8 cellular contexts compared by ENCODE assay signal in genomic region chr22:45435544-45436139, GRCh38. TPM values are rescaled to one million over a fixed set of nuclear protein-coding genes. Genes with fewer than 3 reads are reported as not detected.
DNase-seq lines count a peak whose midpoint lies in the region; ATAC-seq lines count a peak whose summit lies in the region.

No MANE protein-coding gene starts in this region.

- no peaks in the 10 kb centered on the region for H3K9me2 ChIP-seq in GM23248 (ENCODE audit: insufficient read depth)

- H3K4me3 ChIP-seq in GM23248 = no peak overlapping the region

- in situ Hi-C loops in GM23248 (cut with MboI) = no loop called here

- H3K36me3 ChIP-seq in GM23248 (ENCODE audit: low read depth) = no peaks in the 10 kb centered on the region

- ATAC-seq in left lobe of liver = peak; percentile 100
- ATAC-seq in HG02759 (IDR thresholded peaks at IDR 0.05; ENCODE audit: unreplicated experiment) = no peak

- H2AFZ ChIP-seq in GM23248 = peak overlapping the region; percentile 83

- no peaks in the 10 kb centered on the region for H3K27me3 ChIP-seq in GM23248 (replicated peaks; ENCODE audit: insufficient read depth)

- WGBS in GM23248 (ENCODE audit: low coverage in 1 of 2, low lambda C conversion rate in 2 of 2, missing lambda C conversion rate in 2 of 2), 2 experiments = 5 to 6% methylated on average over 20 of the region's 20 CpGs

- H3K4me1 ChIP-seq in GM23248 (ENCODE audit: insufficient read depth) = peaks cover 7% of the 10 kb centered on the region; the same call in 1 of the 2 replicates

- no peaks in the 10 kb centered on the region for H3K79me2 ChIP-seq in GM23248 (ENCODE audit: insufficient read depth)

- H3K9ac ChIP-seq in GM23248 = peak overlapping the region; percentile 51

- no peak overlapping the region for H3K27ac ChIP-seq in GM23248

- DNase-seq in AG08395 (ENCODE audit: low spot score) (peak; percentile 86), GM23248 (peak; percentile 92), NCI-H510A (lab: John Stamatoyannopoulos, UW) (peak; percentile 20), dedifferentiated amniotic fluid mesenchymal stem cell (ENCODE audit: extremely low spot score) (peak; percentile 92), left lobe of liver (ENCODE audit: low spot score) (peak; percentile 88)
- DNase-seq in activated CD4-positive, alpha-beta T cell treated with anti-CD3 and anti-CD28 coated beads for 48 hours = peak; percentile 86
- DNase-seq in stimulated activated CD4-positive, alpha-beta T cell treated with anti-CD3 and anti-CD28 coated beads, Interleukin-1b, Interleukin-23, amount 100 ng/mL, for 24 hours (ENCODE audit: low read depth in 4 of 4, low spot score in 1 of 4) = peak; percentile 54 to 70 (median 68)

- no peaks in the 10 kb centered on the region for H3K9me3 ChIP-seq in GM23248 (ENCODE audit: low read depth)

- H4K20me1 ChIP-seq in GM23248 (ENCODE audit: insufficient read depth) = no peaks in the 10 kb centered on the region

- H3F3A ChIP-seq in GM23248 (ENCODE audit: insufficient read depth) = no peaks in the 10 kb centered on the region

- peak overlapping the region; percentile 35 for H3K4me2 ChIP-seq in GM23248 (ENCODE audit: unreplicated experiment)

RNA-seq across cellular contexts. Expression of gene RIBC2, which starts 22.1 kb away (rescaled TPM):
- 0.25 and 0.32 TPM in 2 replicates for total RNA-seq in GM23248 (2014; rRNA removed; shearing (Covaris generic))
- polyA plus RNA-seq in GM23248 (2016; fragmentation: Nextera tagmentation; extraction: Ambion mirVana) = 1.3 and 1.9 TPM in 2 replicates
- not detected for total RNA-seq in left lobe of liver

RNA-seq across cellular contexts. Expression of gene SMC1B, which starts 22.2 kb away (rescaled TPM):
- 0.13 TPM in 1 of 2 replicates, not detected in the other for total RNA-seq in GM23248 (2014; rRNA removed; shearing (Covaris generic))
- polyA plus RNA-seq in GM23248 (2016; fragmentation: Nextera tagmentation; extraction: Ambion mirVana) = 0.08 TPM in 1 of 2 replicates, not detected in the other
- total RNA-seq in left lobe of liver = not detected

Comparison
In these comparisons a context has a peak if more than half of its experiments do, and no peak if none do; other contexts are left out.
1. DNase-seq: peak in every context shown above with its lines; median percentile 92 in GM23248; 92 in dedifferentiated amniotic fluid mesenchymal stem cell; 88 in left lobe of liver; 86 in AG08395; 86 in activated CD4-positive, alpha-beta T cell treated with anti-CD3 and anti-CD28 coated beads for 48 hours; 68 in stimulated activated CD4-positive, alpha-beta T cell treated with anti-CD3 and anti-CD28 coated beads, Interleukin-1b, Interleukin-23, amount 100 ng/mL, for 24 hours; 20 in NCI-H510A.